1 cellular context compared by ENCODE assay signal in genomic region chr15:40958723-40959122, GRCh38.
TF ChIP-seq lines count a peak whose summit lies in the region.

No MANE protein-coding gene starts in this region.

TF ChIP-seq in IMR-90, 13 proteins besides CTCF, POLR2A, EP300 and RAD21:
- no peak for TF ChIP-seq NFE2L2 (IDR thresholded peaks at IDR 0.05; ENCODE audit: low read depth, low read length)
- no peak for TF ChIP-seq BHLHE40 (IDR thresholded peaks at IDR 0.05; ENCODE audit: low read depth, low read length)
- TF ChIP-seq CEBPB (IDR thresholded peaks at IDR 0.05; ENCODE audit: low read depth, low read length): no peak
- no peak for TF ChIP-seq RFX5 (IDR thresholded peaks at IDR 0.05; ENCODE audit: low read depth, low read length)
- TF ChIP-seq MXI1 (IDR thresholded peaks at IDR 0.05; ENCODE audit: borderline replicate concordance, low read depth, low read length): no peak
TF ChIP-seq in IMR-90: peak in this region for 0.
